Comparison of ENCODE assay signal across 8 cellular contexts in the genomic region with DNA sequence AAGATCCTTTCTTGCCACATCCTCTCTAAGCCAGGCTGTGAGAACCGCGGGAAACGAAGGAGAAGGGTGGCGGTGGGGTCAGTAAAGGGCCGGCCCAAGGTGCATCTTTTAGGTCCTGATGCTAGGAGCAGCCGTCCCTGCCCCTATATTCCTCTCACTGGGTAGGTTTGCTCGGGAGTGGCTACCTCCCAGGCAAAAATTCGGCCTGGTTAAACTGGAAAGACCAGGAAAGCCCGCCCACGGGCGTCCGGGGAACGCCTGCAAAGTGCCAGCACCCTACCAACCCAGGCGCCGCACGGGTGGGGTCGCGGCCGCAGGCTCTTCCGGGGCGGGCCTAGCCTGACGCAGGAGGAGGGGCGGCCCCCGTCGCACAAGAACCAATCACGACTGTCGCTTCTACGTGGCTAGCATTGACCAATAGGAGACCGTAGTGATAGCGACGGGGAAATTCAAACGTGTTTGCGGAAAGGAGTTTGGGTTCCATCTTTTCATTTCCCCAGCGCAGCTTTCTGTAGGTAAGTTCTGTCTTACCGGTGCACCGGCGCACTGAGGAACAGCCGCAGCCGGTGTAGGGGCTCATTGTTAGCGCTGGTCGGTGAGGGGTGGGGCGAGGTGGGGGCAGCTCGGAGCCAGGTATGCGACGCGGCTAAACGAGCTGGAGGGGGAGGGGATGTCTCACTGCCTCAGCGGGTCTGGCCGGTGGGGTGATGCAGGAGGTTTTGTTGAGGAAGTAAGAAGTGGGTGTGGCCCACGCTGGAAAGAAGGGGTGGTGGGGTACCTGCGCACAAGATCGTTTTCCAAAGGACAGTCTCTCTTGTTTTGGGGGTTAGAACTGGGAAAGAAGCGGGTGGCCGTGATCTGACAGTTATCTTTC. TPM values are rescaled to one million over a fixed set of nuclear protein-coding genes. Genes with fewer than 3 reads are reported as not detected.
DNase-seq lines count a peak whose midpoint lies in the region; ATAC-seq, FAIRE-seq and TF ChIP-seq lines count a peak whose summit lies in the region.

A gene (plus strand): TSS at position 451 of the 874 bp plus-strand sequence. CDS start 1,195 bp downstream, outside the sequence.

- peak within 1 kb of the TSS; percentile 93 for H3K27ac ChIP-seq in H1 (ENCODE audit: low read depth, low read length)

- H3K4ac ChIP-seq in H1 (replicated peaks; ENCODE audit: insufficient read length, low read depth, low read length): peak within 1 kb of the TSS; percentile 87

- H3K27ac Mint-ChIP-seq in memory B cell: peak within 1 kb of the TSS; percentile 10

- DNase-seq in CMK (ENCODE audit: low read depth) (peak; percentile 79), HT1080 (ENCODE audit: low read depth) (peak; percentile 95), NOMO-1 treated with DMSO at 0.1 percent for 48 hours (lab: John Stamatoyannopoulos, UW; ENCODE audit: unreplicated experiment) (peak; percentile 97), H1 (ENCODE audit: low read depth in 1 of 2, low spot score in 2 of 2) (peak; percentile 75 to 88), memory B cell (ENCODE audit: low spot score in 2 of 2) (peak; percentile 78 to 83)
- peak; percentile 74 to 85 for DNase-seq in activated CD8-positive, alpha-beta memory T cell treated with anti-CD3 and anti-CD28 coated beads for 4 hours (ENCODE audit: low read depth in 2 of 2)
- peak; percentile 81 for DNase-seq in stimulated activated CD8-positive, alpha-beta memory T cell treated with anti-CD3 and anti-CD28 coated beads, Interleukin-12 subunit alpha, Interleukin-12 subunit beta, amount 100 ng/mL, for 24 hours (ENCODE audit: extremely low read depth)

- H4K20me1 ChIP-seq in H1 (replicated peaks in 1 of 2; ENCODE audit: control insufficient read depth in 1 of 2, insufficient read depth in 2 of 2, low read length in 2 of 2): peaks cover 0 to under 1% of the 10 kb centered on the region in 2 experiments

- peak within 1 kb of the TSS; percentile 94 for H2BK5ac ChIP-seq in H1 (ENCODE audit: low read depth, low read length)

- no peaks in the 10 kb centered on the region for H3K36me3 Mint-ChIP-seq in memory B cell

- H3K14ac ChIP-seq in H1 (ENCODE audit: insufficient read length): no peak within 1 kb of the TSS

- POLR2A ChIA-PET in H1 (lab: Charles Lee; ENCODE audit: partially characterized antibody): interaction anchor here (0.6 to 2.4 kb wide), 11 partner anchors 8 to 91 kb away, joined by 3 to 16 read pairs (median 4); a partner anchor contains a TSS

- peaks cover 3 to 26% (median 15%) of the 10 kb centered on the region in 4 experiments; a peak in 7 of 8 replicates for H3K36me3 ChIP-seq in H1 (ENCODE audit: control insufficient read depth in 2 of 4, insufficient read depth in 4 of 4, low read length in 3 of 4)

- ATAC-seq in GM21360 (IDR thresholded peaks at IDR 0.05; ENCODE audit: unreplicated experiment) (peak; percentile 100), memory B cell (ENCODE audit: low read depth) (peak; percentile 99)

- peak within 1 kb of the TSS; percentile 88 for H4K91ac ChIP-seq in H1 (replicated peaks; ENCODE audit: insufficient read length, low read length)

- peak within 1 kb of the TSS; percentile 72 to 92 (median 84) for H3K4me3 ChIP-seq in H1 (ENCODE audit: extremely low read depth in 1 of 4, insufficient read depth in 2 of 4, low read depth in 3 of 4, low read length in 4 of 4)

- H2AK5ac ChIP-seq in H1 (ENCODE audit: low read depth, low read length): no peak within 1 kb of the TSS

- H3K4me2 ChIP-seq in H1 (ENCODE audit: insufficient read depth in 1 of 2, low read depth in 2 of 2, low read length in 2 of 2): peak within 1 kb of the TSS; percentile 77 to 94

- H2AFZ ChIP-seq in H1 (ENCODE audit: low read length): peak within 1 kb of the TSS; percentile 90

- H3K56ac ChIP-seq in H1 (replicated peaks; ENCODE audit: insufficient read length, low read depth, low read length): peak within 1 kb of the TSS; percentile 66

- H4K8ac ChIP-seq in H1 (ENCODE audit: extremely low read depth, insufficient read depth, low read length): peak within 1 kb of the TSS; percentile 98; the same call in 1 of the 2 replicates

- WGBS in H1 (ENCODE audit: extremely low coverage in 1 of 2, insufficient coverage in 1 of 2, insufficient read length in 1 of 2, insufficient replicate concordance in 2 of 2, low coverage in 1 of 2, low lambda C conversion rate in 2 of 2, missing lambda C conversion rate in 1 of 2), 2 experiments: 1% methylated on average over 51 of the region's 54 CpGs; no CpG with 5 or more reads in 1 of the 2 experiments

- TF ChIP-seq EP300 in H1 (IDR thresholded peaks at IDR 0.05; ENCODE audit: borderline replicate concordance in 1 of 2, low read depth in 2 of 2, low read length in 2 of 2): no peak

- H2BK120ac ChIP-seq in H1 (replicated peaks; ENCODE audit: low read depth, low read length): no peak within 1 kb of the TSS

- H4K5ac ChIP-seq in H1 (ENCODE audit: insufficient read length, low read depth, low read length): peak within 1 kb of the TSS; percentile 89

- H2BK20ac ChIP-seq in H1 (ENCODE audit: low read length): no peak within 1 kb of the TSS

- H3K79me2 ChIP-seq in H1 (ENCODE audit: control insufficient read depth in 1 of 2, insufficient read depth in 2 of 2, low read length in 2 of 2): peaks cover 0 to 25% of the 10 kb centered on the region in 2 experiments; a peak in 3 of 4 replicates

- TF ChIP-seq RAD21 in H1 (IDR thresholded peaks at IDR 0.05 in 1 of 2, conservative IDR thresholded peaks at IDR 0.05 in 1 of 2; ENCODE audit: low read depth in 2 of 2, low read length in 2 of 2): no peak

- no peak for TF ChIP-seq CTCF in H1 (IDR thresholded peaks at IDR 0.05; ENCODE audit: control extremely low read depth in 1 of 3, insufficient read depth in 1 of 3, low read depth in 1 of 3, low read length in 3 of 3)

- peak within 1 kb of the TSS; percentile 93 for H3K4me3 Mint-ChIP-seq in memory B cell

- H3K4me1 ChIP-seq in H1 (replicated peaks in 1 of 4; ENCODE audit: control insufficient read depth in 3 of 4, insufficient read depth in 4 of 4, low read length in 3 of 4): peaks cover 0 to 4% (median 3%) of the 10 kb centered on the region in 4 experiments; a peak in 4 of 7 replicates

- no peak within 1 kb of the TSS for H3K23ac ChIP-seq in H1 (ENCODE audit: insufficient read length)

- peaks cover 10% of the 10 kb centered on the region for H3K4me1 Mint-ChIP-seq in memory B cell

- H3K9ac ChIP-seq in H1 (replicated peaks in 1 of 4; ENCODE audit: extremely low read depth in 1 of 4, low read depth in 3 of 4, low read length in 3 of 4): peak within 1 kb of the TSS; percentile 76 to 93 (median 91)

- peak; percentile 86 for FAIRE-seq in H1 (lab: Jason Lieb, UNC)

- H3K79me1 ChIP-seq in H1 (ENCODE audit: low read depth, low read length): no peaks in the 10 kb centered on the region

- no peaks in the 10 kb centered on the region for H3K27me3 ChIP-seq in H1 (replicated peaks in 1 of 4; ENCODE audit: control insufficient read depth in 3 of 4, extremely low read depth in 1 of 4, insufficient read depth in 3 of 4, low read length in 3 of 4)

- H3K18ac ChIP-seq in H1 (ENCODE audit: extremely low read depth, low read length): peak within 1 kb of the TSS; percentile 85

- peaks cover 3% of the 10 kb centered on the region for H3K27me3 Mint-ChIP-seq in memory B cell

- H3K9me3 Mint-ChIP-seq in memory B cell: no peaks in the 10 kb centered on the region

- H3K23me2 ChIP-seq in H1 (ENCODE audit: low read depth, low read length): peaks cover 10% of the 10 kb centered on the region

- peak within 1 kb of the TSS; percentile 63; the same call in 1 of the 2 replicates for H2BK15ac ChIP-seq in H1 (ENCODE audit: low read length)

- TF ChIP-seq POLR2A in H1 (IDR thresholded peaks at IDR 0.05; ENCODE audit: control extremely low read depth in 1 of 2, low read depth in 2 of 2, low read length in 2 of 2): peak in 1 of 2 experiments; percentile 79; a peak in 2 of 3 replicates

- H3K9me3 ChIP-seq in H1 (ENCODE audit: insufficient read depth in 2 of 2, low read depth in 1 of 2, low read length in 1 of 2): no peaks in the 10 kb centered on the region

- CTCF ChIA-PET in H1 (lab: Charles Lee; ENCODE audit: partially characterized antibody): interaction anchor here (0.8 to 2.3 kb wide), 7 partner anchors 10 to 136 kb away, joined by 3 to 13 read pairs (median 3); no protein-coding TSS in a partner anchor

- H2BK12ac ChIP-seq in H1 (ENCODE audit: low read depth, low read length): peak within 1 kb of the TSS; percentile 31

TF ChIP-seq in H1, 55 proteins besides CTCF, POLR2A, EP300 and RAD21 (continues in another document):
- TF ChIP-seq, protein P1, sequence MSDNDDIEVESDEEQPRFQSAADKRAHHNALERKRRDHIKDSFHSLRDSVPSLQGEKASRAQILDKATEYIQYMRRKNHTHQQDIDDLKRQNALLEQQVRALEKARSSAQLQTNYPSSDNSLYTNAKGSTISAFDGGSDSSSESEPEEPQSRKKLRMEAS (IDR thresholded peaks at IDR 0.05): peak; percentile 47; the same call in 1 of the 2 replicates
- TF ChIP-seq KDM4A (IDR thresholded peaks at IDR 0.05; ENCODE audit: low read depth, low read length, severe bottlenecking): peak; percentile 57
- peak; percentile 76 for TF ChIP-seq YY1 (IDR thresholded peaks at IDR 0.05; ENCODE audit: low read depth, low read length)
- TF ChIP-seq TBP (IDR thresholded peaks at IDR 0.05; ENCODE audit: low read depth, low read length): peak; percentile 70
- peak; percentile 76; the same call in 1 of the 2 replicates for TF ChIP-seq POLR2AphosphoS5 (IDR thresholded peaks at IDR 0.05; ENCODE audit: low read depth, low read length)
- no peak for TF ChIP-seq HDAC6 (IDR thresholded peaks at IDR 0.05; ENCODE audit: low read depth, low read length)
- peak; percentile 89 for TF ChIP-seq SAP30 (IDR thresholded peaks at IDR 0.05; ENCODE audit: insufficient read depth, insufficient replicate concordance, low read length)
- TF ChIP-seq ASH2L (IDR thresholded peaks at IDR 0.05; ENCODE audit: low read length): peak; percentile 75
- TF ChIP-seq POU5F1 (IDR thresholded peaks at IDR 0.05; ENCODE audit: low read depth, low read length): no peak
- TF ChIP-seq NRF1 (IDR thresholded peaks at IDR 0.05; ENCODE audit: low read depth, low read length): no peak
- no peak for TF ChIP-seq SP4 (IDR thresholded peaks at IDR 0.05; ENCODE audit: low read length)

RNA-seq across cellular contexts. Expression of the gene that starts here (rescaled TPM):
- total RNA-seq in HT1080 (2014; rRNA removed; shearing (Covaris generic)): 48.7 and 50.8 TPM in 2 replicates
- polyA plus RNA-seq in HT1080 (2015; cell fraction: cytosol; rRNA removed): 32.1 and 39.3 TPM in 2 replicates
- polyA plus RNA-seq in HT1080 (2015; cell fraction: nucleus; rRNA removed): 96.6 and 106 TPM in 2 replicates
- total RNA-seq in H1 (2021; fragmentation: NEBNext Ultra II Directional; extraction: Animal tissue kit (Norgen Biotek cat#: 25700)): 62.2 and 63.2 TPM in 2 replicates
- polyA plus RNA-seq in H1 (2011; rRNA removed): 6.3 and 11.9 TPM in 2 replicates
- 18.0 TPM for polyA plus RNA-seq in H1 (2011; cell fraction: cytosol; rRNA removed)
- 7.1 TPM for polyA plus RNA-seq in H1 (2011; cell fraction: nucleus; rRNA removed)
- 17.4 to 40.2 TPM (median 21.4 TPM) in 4 replicates for polyA plus RNA-seq in H1 (2012, experiment 1 of 2)
- polyA plus RNA-seq in H1 (2012, experiment 2 of 2): 2.8 TPM
- polyA plus RNA-seq in H1 (2013, experiment 1 of 2): 42.2 TPM
- polyA plus RNA-seq in H1 (2013, experiment 2 of 2): 39.6 TPM
- polyA minus RNA-seq in H1 (2011; rRNA and poly(A)+ RNA removed): 23.2 and 38.5 TPM in 2 replicates
- 25.9 TPM for polyA minus RNA-seq in H1 (2011; cell fraction: cytosol; rRNA and poly(A)+ RNA removed)
- polyA minus RNA-seq in H1 (2011; cell fraction: nucleus; rRNA and poly(A)+ RNA removed): 49.3 TPM

Comparison
In these comparisons a context has a peak if more than half of its experiments do, and no peak if none do; other contexts are left out.
1. Peak in every context shown above with its lines: DNase-seq, ATAC-seq, H3K4me3 ChIP-seq and H3K27ac ChIP-seq.